Comparison of ENCODE assay signal across 26 cellular contexts in genomic region chr7:53609185-53609584, GRCh38.
"Had no signal": no experiment of that assay in that cellular context is flagged by ENCODE, and none has a peak within 500 bp of the region (broad histone marks: within the 10 kb centered on the region; RNA-seq: fewer than 3 reads in every experiment).

No MANE protein-coding gene starts in this region.

- H3K36me3 Mint-ChIP-seq: activated naive CD8-positive, alpha-beta T cell treated with anti-CD3 and anti-CD28 coated beads, Interleukin-2, amount 10 ng/mL, durations not matched to agents 7 days and 5 days; T-cell had no signal

- H3K27me3 Mint-ChIP-seq: activated CD4-positive, alpha-beta memory T cell treated with anti-CD3 and anti-CD28 coated beads, Interleukin-2, amount 10 ng/mL, durations not matched to agents 7 days and 5 days; activated naive CD8-positive, alpha-beta T cell treated with anti-CD3 and anti-CD28 coated beads, Interleukin-2, amount 10 ng/mL, durations not matched to agents 7 days and 5 days; activated T-helper 17 cell treated with anti-CD3 and anti-CD28 coated beads, Interleukin-2, amount 50 U/mL, for 72 hours; central memory CD8-positive, alpha-beta T cell; T-cell had no signal

- H3K4me3 Mint-ChIP-seq: activated CD4-positive, alpha-beta memory T cell treated with anti-CD3 and anti-CD28 coated beads, Interleukin-2, amount 10 ng/mL, durations not matched to agents 7 days and 5 days; activated naive CD8-positive, alpha-beta T cell treated with anti-CD3 and anti-CD28 coated beads, Interleukin-2, amount 10 ng/mL, durations not matched to agents 7 days and 5 days; activated T-helper 17 cell treated with anti-CD3 and anti-CD28 coated beads, Interleukin-2, amount 50 U/mL, for 72 hours; central memory CD8-positive, alpha-beta T cell; T-cell had no signal

- H3K36me3 ChIP-seq: adrenal gland had no signal

- H3K4me1 Mint-ChIP-seq: activated CD4-positive, alpha-beta memory T cell treated with anti-CD3 and anti-CD28 coated beads, Interleukin-2, amount 10 ng/mL, durations not matched to agents 7 days and 5 days; activated naive CD8-positive, alpha-beta T cell treated with anti-CD3 and anti-CD28 coated beads, Interleukin-2, amount 10 ng/mL, durations not matched to agents 7 days and 5 days; activated T-helper 17 cell treated with anti-CD3 and anti-CD28 coated beads, Interleukin-2, amount 50 U/mL, for 72 hours; central memory CD8-positive, alpha-beta T cell; T-cell had no signal

- H3K27me3 ChIP-seq: adrenal gland, body of pancreas had no signal

- H3K27ac ChIP-seq: adrenal gland, body of pancreas had no signal

- ATAC-seq: activated T-helper 17 cell treated with anti-CD3 and anti-CD28 coated beads, Interleukin-2, amount 50 U/mL, for 72 hours; body of pancreas; K562; T-cell had no signal

- H3K4me3 ChIP-seq: adrenal gland, body of pancreas, K562 had no signal

- H3K4me1 ChIP-seq: adrenal gland, body of pancreas had no signal

- H3K27ac Mint-ChIP-seq: activated CD4-positive, alpha-beta memory T cell treated with anti-CD3 and anti-CD28 coated beads, Interleukin-2, amount 10 ng/mL, durations not matched to agents 7 days and 5 days; activated naive CD8-positive, alpha-beta T cell treated with anti-CD3 and anti-CD28 coated beads, Interleukin-2, amount 10 ng/mL, durations not matched to agents 7 days and 5 days; activated T-helper 17 cell treated with anti-CD3 and anti-CD28 coated beads, Interleukin-2, amount 50 U/mL, for 72 hours; T-cell had no signal

- H3K9me3 ChIP-seq: adrenal gland, body of pancreas had no signal

- DNase-seq: activated CD4-positive, alpha-beta memory T cell treated with anti-CD3 and anti-CD28 coated beads, Interleukin-2, amount 10 ng/mL, durations not matched to agents 7 days and 5 days; activated CD4-positive, alpha-beta T cell treated with anti-CD3 and anti-CD28 coated beads, Interleukin-2, amount 50 U/mL, for 1 hour; activated CD4-positive, CD25-positive, alpha-beta regulatory T cell; activated naive CD4-positive, alpha-beta T cell treated with anti-CD3 and anti-CD28 coated beads, Interleukin-2, amount 50 U/mL, for 16 hours; activated naive CD8-positive, alpha-beta T cell treated with anti-CD3 and anti-CD28 coated beads, Interleukin-2, amount 10 ng/mL, durations not matched to agents 7 days and 5 days; activated T-cell treated with anti-CD3 and anti-CD28 coated beads for 4 hours; activated T-cell treated with anti-CD3 and anti-CD28 coated beads, Interleukin-2, amount 50 U/mL, for 48 hours; adrenal gland; anterior cingulate cortex; body of pancreas; Karpas-422; MM.1S; NCI-H1105 treated with DMSO at 0.1 percent for 48 hours; NCI-H1436 treated with DMSO at 0.1 percent for 48 hours; NCI-H187; NCI-H2171 treated with DMSO at 0.1 percent for 48 hours; NCI-H226; NCI-H526; NCI-H774; SIG-M5; T-cell; T-helper 2 cell; T1000 had no signal
